ENCODE assay signal across 10 cellular contexts in genomic region chr6:34671362-34671761, GRCh38. TPM values are rescaled to one million over a fixed set of nuclear protein-coding genes. Genes with fewer than 3 reads are reported as not detected.
DNase-seq lines count a peak whose midpoint lies in the region; ATAC-seq and TF ChIP-seq lines count a peak whose summit lies in the region.
"Had no signal": no experiment of that assay in that cellular context is flagged by ENCODE, and none has a peak within 500 bp of the region (broad histone marks: within the 10 kb centered on the region; RNA-seq: fewer than 3 reads in every experiment).

No MANE protein-coding gene starts in this region.

- peak overlapping the region; percentile 3 to 43 for H3K4me3 ChIP-seq in CD4-positive, alpha-beta memory T cell (ENCODE audit: low read length in 2 of 2)
- no peak overlapping the region for H3K4me3 ChIP-seq in neutrophil (ENCODE audit: low read depth in 1 of 2, low read length in 1 of 2)

- peak overlapping the region; percentile 92 to 100 (median 97) for H3K27ac Mint-ChIP-seq in CD4-positive, alpha-beta memory T cell
- H3K27ac Mint-ChIP-seq in IgD-negative memory B cell, result peak overlapping the region; percentile 97 to 100 (median 100)
- peak overlapping the region; percentile 89 for H3K27ac Mint-ChIP-seq in central memory CD8-positive, alpha-beta T cell (ENCODE audit: low read depth)

- no peak for ATAC-seq in central memory CD8-positive, alpha-beta T cell (replicated peaks; ENCODE audit: extremely low read depth, poor library complexity, severe bottlenecking)
- no peak for ATAC-seq in GM18909 (IDR thresholded peaks at IDR 0.05; ENCODE audit: poor library complexity, unreplicated experiment)

- H3K27me3 ChIP-seq in CD4-positive, alpha-beta memory T cell (ENCODE audit: insufficient read depth, low read length), result no peaks in the 10 kb centered on the region
- H3K27me3 ChIP-seq in neutrophil, result no peaks in the 10 kb centered on the region

- no peak for DNase-seq in CD4-positive, alpha-beta memory T cell
- no peak for DNase-seq in central memory CD8-positive, alpha-beta T cell (ENCODE audit: low spot score in 2 of 2)
- DNase-seq in GM10266 (ENCODE audit: extremely low spot score), result no peak
- DNase-seq in medulla oblongata (ENCODE audit: extremely low spot score), result no peak
- no peak for DNase-seq in cerebellar cortex (ENCODE audit: low spot score)
- DNase-seq: GDM1 had no signal

- peaks cover 0 to 2% of the 10 kb centered on the region in 2 donors for H3K27me3 Mint-ChIP-seq in CD4-positive, alpha-beta memory T cell
- no peaks in the 10 kb centered on the region for H3K27me3 Mint-ChIP-seq in IgD-negative memory B cell
- no peaks in the 10 kb centered on the region for H3K27me3 Mint-ChIP-seq in central memory CD8-positive, alpha-beta T cell

- H3K4me3 Mint-ChIP-seq in CD4-positive, alpha-beta memory T cell, result peak overlapping the region; percentile 57 to 93 (median 80)
- peak overlapping the region; percentile 78 to 91 (median 86) for H3K4me3 Mint-ChIP-seq in IgD-negative memory B cell
- H3K4me3 Mint-ChIP-seq in central memory CD8-positive, alpha-beta T cell, result peak overlapping the region; percentile 69
- H3K4me3 Mint-ChIP-seq: nephron had no signal

- no peak for TF ChIP-seq CTCF in neutrophil (IDR thresholded peaks at IDR 0.05)
- TF ChIP-seq CTCF in GM10266 (IDR thresholded peaks at IDR 0.05; ENCODE audit: control insufficient read depth, insufficient read depth, low read depth, missing control alignments), result no peak

- H3K27ac ChIP-seq in CD4-positive, alpha-beta memory T cell (ENCODE audit: low read depth, low read length), result peak overlapping the region; percentile 79
- peak overlapping the region; percentile 40 for H3K27ac ChIP-seq in neutrophil

- H3K4me1 ChIP-seq in CD4-positive, alpha-beta memory T cell (ENCODE audit: insufficient read depth, low read length), result peaks cover 83% of the 10 kb centered on the region
- peaks cover 6 to 9% of the 10 kb centered on the region in 2 experiments for H3K4me1 ChIP-seq in neutrophil (ENCODE audit: control insufficient read depth in 1 of 2, insufficient read depth in 1 of 2, low read depth in 1 of 2, low read length in 1 of 2)

- POLR2A ChIA-PET in CD4-positive, alpha-beta memory T cell (lab: Charles Lee; ENCODE audit: partially characterized antibody), result interaction anchor here (0.6 to 6.3 kb wide), 9 partner anchors 7 to 431 kb away, joined by 3 to 133 read pairs (median 16); partner anchors contain the start of genes ANKS1A, ILRUN, SNRPC and TAF11

- intact Hi-C loops in CD4-positive, alpha-beta memory T cell (cut with micrococcal nuclease), result loop anchor here (10.0 kb wide), 1 partner anchor 213 kb away; the partner anchor contains the start of genes ANKS1A and TAF11

- no peaks in the 10 kb centered on the region for H3K36me3 ChIP-seq in CD4-positive, alpha-beta memory T cell (ENCODE audit: insufficient read depth, low read length)
- H3K36me3 ChIP-seq in neutrophil, result no peaks in the 10 kb centered on the region

- no peaks in the 10 kb centered on the region for H3K9me3 ChIP-seq in CD4-positive, alpha-beta memory T cell (ENCODE audit: control insufficient read depth in 1 of 2, low read length in 2 of 2)
- H3K9me3 ChIP-seq in neutrophil, result no peaks in the 10 kb centered on the region

- peaks cover 0 to 7% (median 0%) of the 10 kb centered on the region in 8 donors for H3K9me3 Mint-ChIP-seq in CD4-positive, alpha-beta memory T cell
- no peaks in the 10 kb centered on the region for H3K9me3 Mint-ChIP-seq in IgD-negative memory B cell
- no peaks in the 10 kb centered on the region for H3K9me3 Mint-ChIP-seq in central memory CD8-positive, alpha-beta T cell
- H3K9me3 Mint-ChIP-seq: nephron had no signal

- H3K36me3 Mint-ChIP-seq in CD4-positive, alpha-beta memory T cell, result peaks cover 0 to 8% of the 10 kb centered on the region in 2 donors
- peaks cover 3% of the 10 kb centered on the region for H3K36me3 Mint-ChIP-seq in IgD-negative memory B cell
- peaks cover 13% of the 10 kb centered on the region for H3K36me3 Mint-ChIP-seq in central memory CD8-positive, alpha-beta T cell (ENCODE audit: insufficient read depth)

- peaks cover 45 to 85% (median 64%) of the 10 kb centered on the region in 4 donors for H3K4me1 Mint-ChIP-seq in CD4-positive, alpha-beta memory T cell
- peaks cover 62 to 67% (median 67%) of the 10 kb centered on the region in 3 donors for H3K4me1 Mint-ChIP-seq in IgD-negative memory B cell
- peaks cover 73% of the 10 kb centered on the region for H3K4me1 Mint-ChIP-seq in central memory CD8-positive, alpha-beta T cell
- H3K4me1 Mint-ChIP-seq: nephron had no signal

- CTCF ChIA-PET in CD4-positive, alpha-beta memory T cell (lab: Charles Lee; ENCODE audit: partially characterized antibody), result interaction anchor here (0.6 kb wide), 1 partner anchor 9 kb away, joined by 3 read pairs; no protein-coding TSS in a partner anchor

RNA-seq across cellular contexts. Expression of gene ILRUN, which starts 25.2 kb away (rescaled TPM):
- total RNA-seq in CD4-positive, alpha-beta memory T cell, result 10 to 100 TPM; 68.6 to 70.7 TPM
- polyA plus RNA-seq in CD4-positive, alpha-beta memory T cell, result 10 to 100 TPM; 14.8 to 15.1 TPM
- 15.4 TPM for polyA plus RNA-seq in IgD-negative memory B cell

Comparison
In these comparisons a context has a peak if more than half of its experiments do, and no peak if none do; other contexts are left out.
1. H3K4me3 ChIP-seq: peak in CD4-positive, alpha-beta memory T cell (2 of 2); none in neutrophil (0 of 2).
2. Peak in every context shown above with its lines, with median percentiles within 50 percentile points of each other: H3K27ac Mint-ChIP-seq and H3K4me3 Mint-ChIP-seq.